Comparison of ENCODE assay signal across 1 cellular context in genomic region chr11:66547662-66548009, GRCh38.
TF ChIP-seq lines count a peak whose summit lies in the region.

No MANE protein-coding gene starts in this region.

TF ChIP-seq in GM23338, 12 proteins besides CTCF, POLR2A, EP300 and RAD21:
- TF ChIP-seq REST (IDR thresholded peaks at IDR 0.05; ENCODE audit: unreplicated experiment) (no peak), ZNF331 (CRISPR knock-in tag; IDR thresholded peaks at IDR 0.05; ENCODE audit: low read depth) (no peak), EZH2phosphoT487 (IDR thresholded peaks at IDR 0.05; ENCODE audit: unreplicated experiment) (no peak), ZNF462 (CRISPR knock-in tag; IDR thresholded peaks at IDR 0.05) (no peak), EZH2 (IDR thresholded peaks at IDR 0.05; ENCODE audit: low read depth, unreplicated experiment) (no peak)
